Comparison of ENCODE assay signal across 9 cellular contexts in genomic region chr16:27326251-27326650, GRCh38. TPM values are rescaled to one million over a fixed set of nuclear protein-coding genes. Genes with fewer than 3 reads are reported as not detected.
DNase-seq lines count a peak whose midpoint lies in the region; ATAC-seq, FAIRE-seq and TF ChIP-seq lines count a peak whose summit lies in the region.
"Had no signal": no experiment of that assay in that cellular context is flagged by ENCODE, and none has a peak within 500 bp of the region (broad histone marks: within the 10 kb centered on the region; RNA-seq: fewer than 3 reads in every experiment).

No MANE protein-coding gene starts in this region.

- peak overlapping the region; percentile 89 for H3K27ac Mint-ChIP-seq in activated CD4-positive, alpha-beta memory T cell treated with anti-CD3 and anti-CD28 coated beads for 36 hours
- peak overlapping the region; percentile 46 for H3K27ac Mint-ChIP-seq in glutamatergic neuron (ENCODE audit: unreplicated experiment)

- POLR2A ChIA-PET in activated CD4-positive, alpha-beta memory T cell treated with anti-CD3 and anti-CD28 coated beads for 36 hours (lab: Charles Lee), result interaction anchor here (1.8 kb wide), 1 partner anchor 8 kb away, joined by 5 read pairs; no protein-coding TSS in a partner anchor

- peaks cover 43% of the 10 kb centered on the region for H3F3A ChIP-seq in GM23248 (ENCODE audit: insufficient read depth)

- 97 to 98% methylated on average over 6 of the region's 6 CpGs for WGBS in GM23248 (ENCODE audit: low coverage in 1 of 2, low lambda C conversion rate in 2 of 2, missing lambda C conversion rate in 2 of 2), 2 experiments

- H3K79me2 ChIP-seq in GM23248 (ENCODE audit: insufficient read depth), result peaks cover 82% of the 10 kb centered on the region

- peak overlapping the region; percentile 74 for H3K4me2 ChIP-seq in GM23248 (ENCODE audit: unreplicated experiment)

- CTCF ChIA-PET in activated CD4-positive, alpha-beta memory T cell treated with anti-CD3 and anti-CD28 coated beads for 36 hours (lab: Charles Lee), result interaction anchor here (1.0 to 4.6 kb wide), 3 partner anchors 41 to 147 kb away, joined by 3 to 28 read pairs (median 6); no protein-coding TSS in a partner anchor

- H3K36me3 Mint-ChIP-seq in activated CD4-positive, alpha-beta memory T cell treated with anti-CD3 and anti-CD28 coated beads for 36 hours, result peaks cover 52% of the 10 kb centered on the region
- no peaks in the 10 kb centered on the region for H3K36me3 Mint-ChIP-seq in glutamatergic neuron (ENCODE audit: unreplicated experiment)

- no peak for DNase-seq in GM23248
- no peak for DNase-seq in activated CD4-positive, alpha-beta memory T cell treated with anti-CD3 and anti-CD28 coated beads for 36 hours
- no peak for DNase-seq in glutamatergic neuron
- DNase-seq in frontal cortex (ENCODE audit: low spot score in 2 of 2), result no peak
- DNase-seq in H4 (ENCODE audit: low spot score), result no peak
- no peak for DNase-seq in germinal center (ENCODE audit: low spot score)
- DNase-seq: SHP77 treated with DMSO at 0.1 percent for 48 hours had no signal

- no peak for TF ChIP-seq CTCF in glutamatergic neuron (IDR thresholded peaks at IDR 0.05; ENCODE audit: partially characterized antibody, unreplicated experiment)

- H3K4me3 Mint-ChIP-seq in activated CD4-positive, alpha-beta memory T cell treated with anti-CD3 and anti-CD28 coated beads for 36 hours, result peak overlapping the region; percentile 51
- no peak overlapping the region for H3K4me3 Mint-ChIP-seq in glutamatergic neuron (ENCODE audit: unreplicated experiment)

- no peaks in the 10 kb centered on the region for H3K9me3 Mint-ChIP-seq in activated CD4-positive, alpha-beta memory T cell treated with anti-CD3 and anti-CD28 coated beads for 36 hours
- H3K9me3 Mint-ChIP-seq in glutamatergic neuron (ENCODE audit: unreplicated experiment), result no peaks in the 10 kb centered on the region

- H3K9me3 ChIP-seq in GM23248 (ENCODE audit: low read depth), result no peaks in the 10 kb centered on the region

- no peaks in the 10 kb centered on the region for H3K9me2 ChIP-seq in GM23248 (ENCODE audit: insufficient read depth)

- peaks cover 88% of the 10 kb centered on the region for H3K4me1 Mint-ChIP-seq in activated CD4-positive, alpha-beta memory T cell treated with anti-CD3 and anti-CD28 coated beads for 36 hours (ENCODE audit: low read depth)
- H3K4me1 Mint-ChIP-seq in glutamatergic neuron (ENCODE audit: low read depth, unreplicated experiment), result peaks cover 4% of the 10 kb centered on the region

- no peak for ATAC-seq in GM19397 (IDR thresholded peaks at IDR 0.05; ENCODE audit: unreplicated experiment)

- no peak for FAIRE-seq in frontal cortex (lab: Jason Lieb, UNC)

- H4K20me1 ChIP-seq in GM23248 (ENCODE audit: insufficient read depth), result no peaks in the 10 kb centered on the region

- H3K27me3 Mint-ChIP-seq in activated CD4-positive, alpha-beta memory T cell treated with anti-CD3 and anti-CD28 coated beads for 36 hours, result no peaks in the 10 kb centered on the region
- H3K27me3 Mint-ChIP-seq in glutamatergic neuron (ENCODE audit: unreplicated experiment), result peaks cover 2% of the 10 kb centered on the region

- H3K4me3 ChIP-seq in GM23248 (no peak overlapping the region), skin epidermis (no peak overlapping the region)

- H3K27me3 ChIP-seq in GM23248 (replicated peaks; ENCODE audit: insufficient read depth), result no peaks in the 10 kb centered on the region

- in situ Hi-C loops in GM23248 (cut with MboI), result no loop called here

- peak overlapping the region; percentile 81 for H3K9ac ChIP-seq in GM23248

- H3K36me3 ChIP-seq in GM23248 (ENCODE audit: low read depth), result no peaks in the 10 kb centered on the region

- intact Hi-C loops in activated CD4-positive, alpha-beta memory T cell treated with anti-CD3 and anti-CD28 coated beads for 36 hours (cut with micrococcal nuclease), result no loop called here

- H3K27ac ChIP-seq in GM23248, result peak overlapping the region; percentile 99
- peak overlapping the region in 20 of 21 experiments; percentile 77 to 99 (median 88) for H3K27ac ChIP-seq in skin epidermis

- no peak overlapping the region for H2AFZ ChIP-seq in GM23248

- H3K4me1 ChIP-seq in GM23248 (ENCODE audit: insufficient read depth), result peaks cover 34% of the 10 kb centered on the region

RNA-seq across cellular contexts. Expression of gene IL4R, which starts 12.5 kb away (rescaled TPM):
- 17.7 and 18.5 TPM in 2 replicates for total RNA-seq in GM23248 (2014; rRNA removed; shearing (Covaris generic))
- 11.3 and 11.7 TPM in 2 replicates for polyA plus RNA-seq in GM23248 (2016; fragmentation: Nextera tagmentation; extraction: Ambion mirVana)
- 100 to 1,000 TPM; 146 to 153 TPM for total RNA-seq in activated CD4-positive, alpha-beta memory T cell treated with anti-CD3 and anti-CD28 coated beads for 36 hours
- 10.8 TPM for total RNA-seq in glutamatergic neuron (ENCODE audit: unreplicated experiment)
- 1.6 TPM for total RNA-seq in frontal cortex
- total RNA-seq in H4 (2014; rRNA removed; shearing (Covaris generic)), result 8.5 and 9.0 TPM in 2 replicates

RNA-seq across cellular contexts. Expression of gene NSMCE1, which starts 57.7 kb away (rescaled TPM):
- 45.3 and 69.3 TPM in 2 replicates for total RNA-seq in GM23248 (2014; rRNA removed; shearing (Covaris generic))
- 99.3 and 107 TPM in 2 replicates for polyA plus RNA-seq in GM23248 (2016; fragmentation: Nextera tagmentation; extraction: Ambion mirVana)
- total RNA-seq in activated CD4-positive, alpha-beta memory T cell treated with anti-CD3 and anti-CD28 coated beads for 36 hours, result 100 to 1,000 TPM; 120 to 121 TPM
- total RNA-seq in glutamatergic neuron (ENCODE audit: unreplicated experiment), result 32.7 TPM
- 35.1 TPM for total RNA-seq in frontal cortex
- 49.4 and 52.6 TPM in 2 replicates for total RNA-seq in H4 (2014; rRNA removed; shearing (Covaris generic))
